16 cellular contexts compared by ENCODE assay signal in genomic region chr22:26845016-26845728, GRCh38.
DNase-seq lines count a peak whose midpoint lies in the region; ATAC-seq lines count a peak whose summit lies in the region.
"Had no signal": no experiment of that assay in that cellular context is flagged by ENCODE, and none has a peak within 500 bp of the region (broad histone marks: within the 10 kb centered on the region; RNA-seq: fewer than 3 reads in every experiment).

No MANE protein-coding gene starts in this region.

- DNase-seq in DMS53 (lab: John Stamatoyannopoulos, UW) (peak; percentile 64), M059J (ENCODE audit: low read depth) (peak; percentile 48), NOMO-1 (lab: John Stamatoyannopoulos, UW; ENCODE audit: unreplicated experiment in 2 of 2) (peak; percentile 72 to 79), inferior parietal cortex (ENCODE audit: extremely low spot score) (peak; percentile 31), CD1c-positive myeloid dendritic cell (ENCODE audit: extremely low spot score) (no peak), left colon (no peak)
- DNase-seq: activated T-cell treated with anti-CD3 and anti-CD28 coated beads, Interleukin-2, amount 50 U/mL, for 4 hours; aorta; effector CD8-positive, alpha-beta T cell; glutamatergic neuron; left lung; nephron progenitor cell had no signal

- ATAC-seq in GM21717 (IDR thresholded peaks at IDR 0.05; ENCODE audit: unreplicated experiment) (no peak), GM21360 (IDR thresholded peaks at IDR 0.05; ENCODE audit: unreplicated experiment) (no peak), left colon (no peak)
- ATAC-seq: activated T-cell treated with anti-CD3 and anti-CD28 coated beads, Interleukin-2, amount 50 U/mL, for 4 hours; GM12878; left lung; Panc1 had no signal

- intact Hi-C loops in left colon (cut with DNase I, micrococcal nuclease) = no loop called here

Comparison
In these comparisons a context has a peak if more than half of its experiments do, and no peak if none do; other contexts are left out.
1. DNase-seq: peak in DMS53 (single experiment), M059J (single experiment), NOMO-1 (2 of 2) and inferior parietal cortex (single experiment); none in CD1c-positive myeloid dendritic cell (single experiment) and left colon (0 of 2).